In the genomic region with DNA sequence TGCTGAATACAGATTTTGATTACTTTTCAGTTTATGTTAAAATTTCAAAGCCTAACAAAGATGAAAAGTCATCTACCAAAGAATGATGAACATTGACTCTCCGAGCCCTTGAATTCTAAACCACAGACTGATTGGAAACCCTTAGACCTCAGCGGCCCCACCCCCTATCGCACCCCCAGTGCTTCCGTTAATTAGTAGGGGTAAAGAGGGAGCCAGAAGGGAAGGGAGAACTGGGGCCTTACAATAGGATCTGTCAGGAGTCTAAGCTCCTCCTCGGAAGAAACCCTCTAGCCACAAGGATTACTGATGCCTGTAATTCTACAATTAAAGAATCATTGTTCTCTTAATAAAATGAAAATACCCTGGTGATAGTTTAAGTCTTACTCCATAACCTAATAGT, we compare ENCODE assay signal across 38 cellular contexts.
"Had no signal": no experiment of that assay in that cellular context is flagged by ENCODE, and none has a peak within 500 bp of the region (broad histone marks: within the 10 kb centered on the region; RNA-seq: fewer than 3 reads in every experiment).

No MANE protein-coding gene starts in this region.

- H3K4me3 ChIP-seq: cardiac muscle cell, Peyer's patch, SJSA1 had no signal

- H3K36me3 Mint-ChIP-seq: activated CD4-positive, alpha-beta memory T cell treated with anti-CD3 and anti-CD28 coated beads for 36 hours; activated CD8-positive, alpha-beta memory T cell treated with anti-CD3 and anti-CD28 coated beads, Interleukin-2, amount 10 ng/mL, durations not matched to agents 7 days and 5 days; activated naive CD8-positive, alpha-beta T cell treated with anti-CD3 and anti-CD28 coated beads for 36 hours had no signal

- DNase-seq: activated B cell treated with CpG ODN at 0.5 μM for 24 hours; activated CD4-positive, alpha-beta memory T cell treated with anti-CD3 and anti-CD28 coated beads for 36 hours; activated CD4-positive, alpha-beta T cell treated with anti-CD3 and anti-CD28 coated beads for 4 hours; activated CD4-positive, alpha-beta T cell treated with anti-CD3 and anti-CD28 coated beads, Interleukin-2, amount 50 U/mL, for 1 hour; activated CD4-positive, CD25-positive, alpha-beta regulatory T cell treated with anti-CD3 and anti-CD28 coated beads, Interleukin-2, amount 50 U/mL, for 72 hours; activated CD8-positive, alpha-beta memory T cell treated with anti-CD3 and anti-CD28 coated beads for 24 hours; activated CD8-positive, alpha-beta memory T cell treated with anti-CD3 and anti-CD28 coated beads, Interleukin-2, amount 10 ng/mL, durations not matched to agents 7 days and 5 days; activated CD8-positive, alpha-beta memory T cell treated with anti-CD3 and anti-CD28 coated beads, Interleukin-2, amount 50 U/mL, for 48 hours; activated effector memory CD4-positive, alpha-beta T cell treated with Interleukin-2 at 50 U/mL for 16 hours; activated naive CD4-positive, alpha-beta T cell; activated naive CD4-positive, alpha-beta T cell treated with anti-CD3 and anti-CD28 coated beads, Interleukin-2, amount 50 U/mL, for 16 hours; activated naive CD8-positive, alpha-beta T cell treated with anti-CD3 and anti-CD28 coated beads for 36 hours; activated T-cell treated with anti-CD3 and anti-CD28 coated beads, Interleukin-2, amount 50 U/mL, for 48 hours; amniotic stem cell; aorta; NCI-H1092 treated with DMSO at 0.1 percent for 48 hours; NCI-H1417; NCI-H146; NCI-H187 treated with DMSO at 0.1 percent for 48 hours; NCI-H2081; NCI-H2171 treated with DMSO at 0.1 percent for 48 hours; NCI-H2227 treated with DMSO at 0.1 percent for 48 hours; NCI-H446; NCI-H510A treated with DMSO at 0.1 percent for 48 hours; NCI-H526 treated with DMSO at 0.1 percent for 48 hours; NCI-H774; PC-3; Peyer's patch; RPMI8226; SHP77 treated with DMSO at 0.1 percent for 48 hours; SK-N-SH had no signal

- H3K9me3 ChIP-seq: Peyer's patch, SJSA1, SK-N-SH had no signal

- H3K4me3 Mint-ChIP-seq: activated B cell treated with CpG ODN at 0.5 μM for 24 hours; activated CD4-positive, alpha-beta memory T cell treated with anti-CD3 and anti-CD28 coated beads for 36 hours; activated CD8-positive, alpha-beta memory T cell treated with anti-CD3 and anti-CD28 coated beads, Interleukin-2, amount 10 ng/mL, durations not matched to agents 7 days and 5 days; activated naive CD8-positive, alpha-beta T cell treated with anti-CD3 and anti-CD28 coated beads for 36 hours; central memory CD8-positive, alpha-beta T cell; T-helper 1 cell treated with Interleukin-12 subunit alpha and Interleukin-12 subunit beta and Interleukin-4 antibody, amounts not matched to agents 30 μg/mL and 1 μg/mL, for 36 hours; T-helper 2 cell treated with Interferon-gamma antibody and Interleukin-4, amounts not matched to agents 5 μg/mL and 100 μg/mL, for 36 hours had no signal

- H3K36me3 ChIP-seq: cardiac muscle cell, Peyer's patch, SJSA1 had no signal

- H3K9me3 Mint-ChIP-seq: activated B cell treated with CpG ODN at 0.5 μM for 24 hours; activated CD4-positive, alpha-beta memory T cell treated with anti-CD3 and anti-CD28 coated beads for 36 hours; activated naive CD8-positive, alpha-beta T cell treated with anti-CD3 and anti-CD28 coated beads for 36 hours; central memory CD8-positive, alpha-beta T cell; T-helper 1 cell treated with Interleukin-12 subunit alpha and Interleukin-12 subunit beta and Interleukin-4 antibody, amounts not matched to agents 30 μg/mL and 1 μg/mL, for 36 hours; T-helper 2 cell treated with Interferon-gamma antibody and Interleukin-4, amounts not matched to agents 5 μg/mL and 100 μg/mL, for 36 hours had no signal

- H3K4me1 ChIP-seq: Peyer's patch, SJSA1 had no signal

- FAIRE-seq: TTC549 had no signal

- H3K9ac ChIP-seq: KMS-11, SK-N-SH had no signal

- ATAC-seq: activated CD8-positive, alpha-beta memory T cell treated with anti-CD3 and anti-CD28 coated beads, Interleukin-2, amount 10 ng/mL, durations not matched to agents 7 days and 5 days; PC-3 had no signal

- H3K27me3 Mint-ChIP-seq: activated CD8-positive, alpha-beta memory T cell treated with anti-CD3 and anti-CD28 coated beads, Interleukin-2, amount 10 ng/mL, durations not matched to agents 7 days and 5 days; activated naive CD8-positive, alpha-beta T cell treated with anti-CD3 and anti-CD28 coated beads for 36 hours; central memory CD8-positive, alpha-beta T cell had no signal

- H3K27ac ChIP-seq: cardiac muscle cell, KMS-11, Peyer's patch, SJSA1 had no signal

- H3K4me1 Mint-ChIP-seq: activated B cell treated with CpG ODN at 0.5 μM for 24 hours; activated CD8-positive, alpha-beta memory T cell treated with anti-CD3 and anti-CD28 coated beads, Interleukin-2, amount 10 ng/mL, durations not matched to agents 7 days and 5 days; activated naive CD8-positive, alpha-beta T cell treated with anti-CD3 and anti-CD28 coated beads for 36 hours; central memory CD8-positive, alpha-beta T cell had no signal

- H3K4me2 ChIP-seq: KMS-11, SK-N-SH had no signal

- H3K27me3 ChIP-seq: cardiac muscle cell, Peyer's patch, SJSA1 had no signal

- H3K27ac Mint-ChIP-seq: activated B cell treated with CpG ODN at 0.5 μM for 24 hours; activated CD4-positive, alpha-beta memory T cell treated with anti-CD3 and anti-CD28 coated beads for 36 hours; activated CD8-positive, alpha-beta memory T cell treated with anti-CD3 and anti-CD28 coated beads, Interleukin-2, amount 10 ng/mL, durations not matched to agents 7 days and 5 days; activated naive CD8-positive, alpha-beta T cell treated with anti-CD3 and anti-CD28 coated beads for 36 hours; T-helper 1 cell treated with Interleukin-12 subunit alpha and Interleukin-12 subunit beta and Interleukin-4 antibody, amounts not matched to agents 30 μg/mL and 1 μg/mL, for 36 hours; T-helper 2 cell treated with Interferon-gamma antibody and Interleukin-4, amounts not matched to agents 5 μg/mL and 100 μg/mL, for 36 hours had no signal
